In the genomic region with DNA sequence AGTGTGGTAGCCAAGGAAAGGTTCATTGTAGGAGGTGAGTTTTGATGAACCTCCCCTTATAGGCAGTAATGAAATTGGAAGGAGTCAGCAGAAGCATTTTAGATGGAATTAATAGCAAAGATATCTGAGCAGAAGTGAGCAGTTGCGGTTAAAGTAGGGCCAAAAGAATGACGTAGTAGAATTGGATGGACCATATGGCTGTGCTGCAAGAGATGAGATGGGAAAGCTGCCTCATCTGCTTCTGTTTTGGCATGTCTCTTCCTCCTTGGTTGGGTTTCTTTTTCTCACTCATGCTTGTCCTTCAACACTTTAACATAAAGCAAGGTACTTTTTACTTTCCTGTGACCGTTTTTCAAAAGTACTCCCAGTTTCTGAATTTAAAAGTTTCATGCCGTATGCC, we compare ENCODE assay signal across 25 cellular contexts. TPM values are rescaled to one million over a fixed set of nuclear protein-coding genes. Genes with fewer than 3 reads are reported as not detected.
DNase-seq lines count a peak whose midpoint lies in the region; ATAC-seq and TF ChIP-seq lines count a peak whose summit lies in the region.
"Had no signal": no experiment of that assay in that cellular context is flagged by ENCODE, and none has a peak within 500 bp of the region (broad histone marks: within the 10 kb centered on the region; RNA-seq: fewer than 3 reads in every experiment).

No MANE protein-coding gene starts in this region.

- H3K4me3 ChIP-seq in foreskin fibroblast (ENCODE audit: low read depth in 1 of 2, low read length in 2 of 2) = no peak overlapping the region
- H3K4me3 ChIP-seq: BLaER1, prostate gland, tibial artery had no signal

- H3K27ac Mint-ChIP-seq in activated naive CD8-positive, alpha-beta T cell treated with anti-CD3 and anti-CD28 coated beads, Interleukin-2, amount 10 ng/mL, durations not matched to agents 7 days and 5 days = peak overlapping the region; percentile 26
- no peak overlapping the region for H3K27ac Mint-ChIP-seq in activated naive CD8-positive, alpha-beta T cell treated with anti-CD3 and anti-CD28 coated beads for 36 hours
- peak overlapping the region; percentile 4 for H3K27ac Mint-ChIP-seq in nephron progenitor cell
- H3K27ac Mint-ChIP-seq: memory B cell had no signal

- no peak for ATAC-seq in activated naive CD8-positive, alpha-beta T cell treated with anti-CD3 and anti-CD28 coated beads, Interleukin-2, amount 10 ng/mL, durations not matched to agents 7 days and 5 days (ENCODE audit: low read depth)
- ATAC-seq: effector memory CD8-positive, alpha-beta T cell; left lobe of liver had no signal

- POLR2A ChIA-PET in activated naive CD8-positive, alpha-beta T cell treated with anti-CD3 and anti-CD28 coated beads, Interleukin-2, amount 10 ng/mL, durations not matched to agents 7 days and 5 days (lab: Charles Lee) = no interaction called here

- DNase-seq in activated naive CD8-positive, alpha-beta T cell treated with anti-CD3 and anti-CD28 coated beads, Interleukin-2, amount 10 ng/mL, durations not matched to agents 7 days and 5 days = no peak
- no peak for DNase-seq in activated naive CD8-positive, alpha-beta T cell treated with anti-CD3 and anti-CD28 coated beads for 36 hours
- peak; percentile 45 for DNase-seq in cerebellum (ENCODE audit: low spot score)
- no peak for DNase-seq in nephron progenitor cell
- no peak for DNase-seq in foreskin fibroblast
- DNase-seq in NCI-H1694 treated with DMSO at 0.1 percent for 48 hours (lab: John Stamatoyannopoulos, UW) = no peak
- DNase-seq in NCI-H226 = no peak
- DNase-seq in NCI-H1105 (lab: John Stamatoyannopoulos, UW) = no peak
- DNase-seq: activated CD4-positive, alpha-beta memory T cell treated with anti-CD3 and anti-CD28 coated beads for 36 hours; activated CD4-positive, CD25-positive, alpha-beta regulatory T cell treated with anti-CD3 and anti-CD28 coated beads, Interleukin-2, amount 50 U/mL, for 72 hours; Caco-2; cortex of kidney; effector memory CD8-positive, alpha-beta T cell; Karpas-422; NCI-H1436; NCI-H446; SK-N-SH; stimulated activated naive CD4-positive, alpha-beta T cell treated with Interleukin-2 at 50 U/mL for 16 hours; tibial artery had no signal

- TF ChIP-seq CTCF in nephron progenitor cell (IDR thresholded peaks at IDR 0.05) (no peak), foreskin fibroblast (IDR thresholded peaks at IDR 0.05; ENCODE audit: low read depth, low read length) (no peak)

- H3K4me1 Mint-ChIP-seq in activated naive CD8-positive, alpha-beta T cell treated with anti-CD3 and anti-CD28 coated beads, Interleukin-2, amount 10 ng/mL, durations not matched to agents 7 days and 5 days = peaks cover 3% of the 10 kb centered on the region
- peaks cover 4% of the 10 kb centered on the region for H3K4me1 Mint-ChIP-seq in activated naive CD8-positive, alpha-beta T cell treated with anti-CD3 and anti-CD28 coated beads for 36 hours
- H3K4me1 Mint-ChIP-seq in nephron progenitor cell = no peaks in the 10 kb centered on the region
- H3K4me1 Mint-ChIP-seq: memory B cell had no signal

- H3K4me3 Mint-ChIP-seq in activated naive CD8-positive, alpha-beta T cell treated with anti-CD3 and anti-CD28 coated beads, Interleukin-2, amount 10 ng/mL, durations not matched to agents 7 days and 5 days = no peak overlapping the region
- H3K4me3 Mint-ChIP-seq in activated naive CD8-positive, alpha-beta T cell treated with anti-CD3 and anti-CD28 coated beads for 36 hours = no peak overlapping the region
- H3K4me3 Mint-ChIP-seq in nephron progenitor cell = no peak overlapping the region
- H3K4me3 Mint-ChIP-seq: activated CD4-positive, alpha-beta memory T cell treated with anti-CD3 and anti-CD28 coated beads for 36 hours; effector memory CD8-positive, alpha-beta T cell; memory B cell; T-helper 1 cell treated with Interleukin-12 subunit alpha and Interleukin-12 subunit beta and Interleukin-4 antibody, amounts not matched to agents 30 μg/mL and 1 μg/mL, for 36 hours had no signal

- no peaks in the 10 kb centered on the region for H3K27me3 Mint-ChIP-seq in activated naive CD8-positive, alpha-beta T cell treated with anti-CD3 and anti-CD28 coated beads, Interleukin-2, amount 10 ng/mL, durations not matched to agents 7 days and 5 days
- H3K27me3 Mint-ChIP-seq in activated naive CD8-positive, alpha-beta T cell treated with anti-CD3 and anti-CD28 coated beads for 36 hours = no peaks in the 10 kb centered on the region
- no peaks in the 10 kb centered on the region for H3K27me3 Mint-ChIP-seq in nephron progenitor cell (ENCODE audit: low read depth, poor library complexity)
- H3K27me3 Mint-ChIP-seq: activated CD4-positive, alpha-beta memory T cell treated with anti-CD3 and anti-CD28 coated beads for 36 hours; effector memory CD8-positive, alpha-beta T cell; memory B cell had no signal

- peaks cover 46% of the 10 kb centered on the region for H3K36me3 Mint-ChIP-seq in activated naive CD8-positive, alpha-beta T cell treated with anti-CD3 and anti-CD28 coated beads, Interleukin-2, amount 10 ng/mL, durations not matched to agents 7 days and 5 days
- peaks cover 37% of the 10 kb centered on the region for H3K36me3 Mint-ChIP-seq in activated naive CD8-positive, alpha-beta T cell treated with anti-CD3 and anti-CD28 coated beads for 36 hours
- peaks cover 73% of the 10 kb centered on the region for H3K36me3 Mint-ChIP-seq in nephron progenitor cell (ENCODE audit: low read depth)

- no peaks in the 10 kb centered on the region for H3K9me3 Mint-ChIP-seq in activated naive CD8-positive, alpha-beta T cell treated with anti-CD3 and anti-CD28 coated beads, Interleukin-2, amount 10 ng/mL, durations not matched to agents 7 days and 5 days
- no peaks in the 10 kb centered on the region for H3K9me3 Mint-ChIP-seq in activated naive CD8-positive, alpha-beta T cell treated with anti-CD3 and anti-CD28 coated beads for 36 hours
- H3K9me3 Mint-ChIP-seq in nephron progenitor cell = no peaks in the 10 kb centered on the region
- H3K9me3 Mint-ChIP-seq: activated CD4-positive, alpha-beta memory T cell treated with anti-CD3 and anti-CD28 coated beads for 36 hours; effector memory CD8-positive, alpha-beta T cell; memory B cell; T-helper 1 cell treated with Interleukin-12 subunit alpha and Interleukin-12 subunit beta and Interleukin-4 antibody, amounts not matched to agents 30 μg/mL and 1 μg/mL, for 36 hours had no signal

RNA-seq across cellular contexts. Expression of gene AQP7, which starts 55.8 kb away (rescaled TPM):
- total RNA-seq in activated naive CD8-positive, alpha-beta T cell treated with anti-CD3 and anti-CD28 coated beads, Interleukin-2, amount 10 ng/mL, durations not matched to agents 7 days and 5 days = not detected
- total RNA-seq in activated naive CD8-positive, alpha-beta T cell treated with anti-CD3 and anti-CD28 coated beads for 36 hours = not detected
- total RNA-seq in cerebellum = 0.54 TPM
- total RNA-seq: A673 had no signal

RNA-seq across cellular contexts. Expression of gene NFX1, which starts 56.2 kb away (rescaled TPM):
- total RNA-seq in activated naive CD8-positive, alpha-beta T cell treated with anti-CD3 and anti-CD28 coated beads, Interleukin-2, amount 10 ng/mL, durations not matched to agents 7 days and 5 days = 10 to 100 TPM; 47.4 to 48.2 TPM
- 10 to 100 TPM; 38.9 to 40.8 TPM for total RNA-seq in activated naive CD8-positive, alpha-beta T cell treated with anti-CD3 and anti-CD28 coated beads for 36 hours
- total RNA-seq in cerebellum = 22.1 TPM
